In genomic region chr2:234269769-234270204, GRCh38 we compare ENCODE assay signal across 17 cellular contexts.
DNase-seq lines count a peak whose midpoint lies in the region; ATAC-seq, FAIRE-seq and TF ChIP-seq lines count a peak whose summit lies in the region.
"Had no signal": no experiment of that assay in that cellular context is flagged by ENCODE, and none has a peak within 500 bp of the region (broad histone marks: within the 10 kb centered on the region; RNA-seq: fewer than 3 reads in every experiment).

No MANE protein-coding gene starts in this region.

- H3K79me2 ChIP-seq in keratinocyte (ENCODE audit: control insufficient read depth, insufficient read depth, low read length): no peaks in the 10 kb centered on the region

- peak overlapping the region; percentile 48 for H2AFZ ChIP-seq in keratinocyte (ENCODE audit: control insufficient read depth, low read length)

- intact Hi-C loops in tibial artery (cut with DNase I; ENCODE audit: low total_unique reads): no loop called here

- H3K4me1 ChIP-seq in keratinocyte (ENCODE audit: control insufficient read depth, extremely low read depth, insufficient read depth, low read length) (peaks cover 7% of the 10 kb centered on the region), tibial artery (no peaks in the 10 kb centered on the region)
- H3K4me1 ChIP-seq: gastrocnemius medialis, right atrium auricular region, SJSA1, suprapubic skin had no signal

- no peak overlapping the region for H3K4me2 ChIP-seq in keratinocyte (ENCODE audit: control insufficient read depth, extremely low read depth, insufficient read depth, low read depth, low read length)

- peak; percentile 66 for FAIRE-seq in bronchial epithelial cell (lab: Jason Lieb, UNC)
- peak; percentile 87 for FAIRE-seq in keratinocyte (lab: Jason Lieb, UNC)

- H3K4me3 ChIP-seq in bronchial epithelial cell (ENCODE audit: low read depth, low read length) (no peak overlapping the region), keratinocyte (ENCODE audit: control insufficient read depth in 2 of 3, extremely low read depth in 1 of 3, insufficient read depth in 2 of 3, low read depth in 1 of 3, low read length in 3 of 3) (no peak overlapping the region), tibial artery (no peak overlapping the region)
- H3K4me3 ChIP-seq: gastrocnemius medialis, right atrium auricular region, SJSA1, suprapubic skin had no signal

- DNase-seq in Daoy (ENCODE audit: low read depth) (peak; percentile 55), HCEC 1CT (peak; percentile 31), bronchial epithelial cell (ENCODE audit: low read depth) (peak; percentile 52), keratinocyte (ENCODE audit: low read depth, low spot score) (no peak), tibial artery (no peak)
- no peak for DNase-seq in activated naive CD4-positive, alpha-beta T cell (lab: John Stamatoyannopoulos, UW)
- DNase-seq: activated CD4-positive, alpha-beta memory T cell treated with anti-CD3 and anti-CD28 coated beads, Interleukin-2, amount 10 ng/mL, durations not matched to agents 7 days and 5 days; C1 segment of cervical spinal cord; gastrocnemius medialis; mesendoderm; NCI-H146; stimulated activated CD4-positive, alpha-beta T cell treated with anti-CD3 and anti-CD28 coated beads, Interleukin-1b, Interleukin-23, amount 100 ng/mL, for 48 hours had no signal

- no peaks in the 10 kb centered on the region for H3K9me3 ChIP-seq in keratinocyte (ENCODE audit: control insufficient read depth, low read depth, low read length)
- H3K9me3 ChIP-seq in tibial artery: no peaks in the 10 kb centered on the region
- H3K9me3 ChIP-seq: gastrocnemius medialis, neutrophil, right atrium auricular region, SJSA1, suprapubic skin had no signal

- H3K36me3 ChIP-seq in bronchial epithelial cell (ENCODE audit: control insufficient read depth, insufficient read depth, low read length) (no peaks in the 10 kb centered on the region), keratinocyte (ENCODE audit: control insufficient read depth in 2 of 2, extremely low read depth in 1 of 2, insufficient read depth in 2 of 2, low read length in 2 of 2) (no peaks in the 10 kb centered on the region), tibial artery (no peaks in the 10 kb centered on the region)
- H3K36me3 ChIP-seq: gastrocnemius medialis, neutrophil, right atrium auricular region, SJSA1, suprapubic skin had no signal

- ATAC-seq in HG03432 (IDR thresholded peaks at IDR 0.05; ENCODE audit: unreplicated experiment): no peak
- ATAC-seq: gastrocnemius medialis had no signal

- dilution Hi-C loops in keratinocyte (cut with MboI; ENCODE audit: extremely low pct_ligation_motif_present, low sequenced_read_pairs): no loop called here

- TF ChIP-seq CTCF in bronchial epithelial cell (IDR thresholded peaks at IDR 0.05; ENCODE audit: insufficient read depth, low read length, severe bottlenecking) (no peak), keratinocyte (optimal IDR thresholded peaks at IDR 0.05 in 1 of 3, IDR thresholded peaks at IDR 0.05 in 1 of 3, conservative IDR thresholded peaks at IDR 0.05 in 1 of 3; ENCODE audit: extremely low read depth in 1 of 3, insufficient read depth in 2 of 3, low read length in 3 of 3) (no peak), tibial artery (IDR thresholded peaks at IDR 0.05) (no peak)

- no peaks in the 10 kb centered on the region for H3K9me1 ChIP-seq in keratinocyte (ENCODE audit: control insufficient read depth, extremely low read depth, insufficient read depth, low read length)

- H3K27ac ChIP-seq in keratinocyte (ENCODE audit: control insufficient read depth, insufficient read depth, low read length) (no peak overlapping the region), tibial artery (no peak overlapping the region)
- H3K27ac ChIP-seq: gastrocnemius medialis, neutrophil, right atrium auricular region, SJSA1, suprapubic skin had no signal

- H3K27me3 ChIP-seq in bronchial epithelial cell (ENCODE audit: control insufficient read depth, insufficient read depth, low read length): no peaks in the 10 kb centered on the region
- no peaks in the 10 kb centered on the region for H3K27me3 ChIP-seq in keratinocyte (ENCODE audit: control insufficient read depth, extremely low read depth, insufficient read depth, low read length)
- H3K27me3 ChIP-seq in tibial artery: no peaks in the 10 kb centered on the region
- H3K27me3 ChIP-seq: gastrocnemius medialis, right atrium auricular region, SJSA1, suprapubic skin had no signal

- H4K20me1 ChIP-seq in keratinocyte (ENCODE audit: control insufficient read depth, extremely low read depth, insufficient read depth, low read length): no peaks in the 10 kb centered on the region

- no peak overlapping the region for H3K9ac ChIP-seq in keratinocyte (ENCODE audit: control insufficient read depth, extremely low read depth, insufficient read depth, low read length)

Comparison
In these comparisons a context has a peak if more than half of its experiments do, and no peak if none do; other contexts are left out.
1. DNase-seq: peak in Daoy (single experiment), HCEC 1CT (single experiment) and bronchial epithelial cell (single experiment); none in keratinocyte (single experiment), tibial artery (0 of 2) and activated naive CD4-positive, alpha-beta T cell (0 of 4).